ENCODE assay signal across 9 cellular contexts in the genomic region with DNA sequence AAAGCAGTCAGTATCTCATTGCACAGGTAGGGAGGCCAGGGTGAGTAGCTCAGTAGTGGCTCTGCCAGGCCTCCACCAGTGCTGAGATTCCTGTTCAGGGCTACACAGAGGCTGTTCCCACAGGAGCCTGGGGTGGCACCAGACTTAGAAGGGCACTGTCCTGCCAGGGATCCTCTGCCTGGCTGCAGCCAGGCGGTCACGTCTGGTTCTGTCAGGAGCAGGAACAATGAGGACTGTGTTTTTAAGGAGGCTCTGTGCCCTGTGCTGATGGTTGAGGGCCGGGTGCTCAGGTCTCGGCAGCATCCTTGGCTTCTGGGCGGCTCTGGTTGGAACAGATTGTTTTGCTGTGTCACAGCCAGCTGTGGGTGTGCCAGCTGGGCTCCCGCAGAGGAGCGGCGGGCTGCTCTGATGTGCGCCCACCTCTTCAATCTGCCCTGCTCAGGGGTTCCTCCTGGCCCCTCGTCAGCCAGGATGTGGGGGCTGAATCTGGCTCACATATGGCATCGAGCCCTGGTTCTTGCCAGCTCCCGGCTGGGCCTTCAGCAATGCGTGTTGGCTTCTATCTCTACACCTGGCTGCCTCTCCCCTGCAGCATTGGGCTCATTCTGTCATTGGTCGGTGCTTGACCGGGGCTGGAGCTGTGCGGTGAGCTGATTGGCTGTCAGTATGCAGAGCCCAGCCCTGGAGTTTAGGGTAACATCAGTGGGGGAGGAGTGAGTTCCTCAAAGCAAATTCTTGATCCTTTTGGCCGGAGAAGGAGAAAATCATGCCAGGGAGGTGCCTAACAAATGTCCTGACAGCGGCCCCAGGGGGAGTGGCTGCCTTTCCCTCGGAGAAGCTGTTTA. TPM values are rescaled to one million over a fixed set of nuclear protein-coding genes. Genes with fewer than 3 reads are reported as not detected.
DNase-seq lines count a peak whose midpoint lies in the region; ATAC-seq, FAIRE-seq and TF ChIP-seq lines count a peak whose summit lies in the region.
"Had no signal": no experiment of that assay in that cellular context is flagged by ENCODE, and none has a peak within 500 bp of the region (broad histone marks: within the 10 kb centered on the region; RNA-seq: fewer than 3 reads in every experiment).

No MANE protein-coding gene starts in this region.

- H3K4me3 Mint-ChIP-seq in T-helper 17 cell, result no peak overlapping the region

- intact Hi-C loops in pancreas (cut with DNase I), result no loop called here

- H3K36me3 Mint-ChIP-seq in T-helper 17 cell (ENCODE audit: low read depth), result peaks cover 3% of the 10 kb centered on the region

- 9 to 11% methylated on average over 19 of the region's 19 CpGs for WGBS in pancreas, 2 donors

- ATAC-seq in T-helper 17 cell (no peak), pancreas (peak; percentile 82 to 92 (median 89))

- no peaks in the 10 kb centered on the region for H3K27me3 Mint-ChIP-seq in T-helper 17 cell

- TF ChIP-seq CTCF in cardiac muscle cell (IDR thresholded peaks at IDR 0.05; ENCODE audit: low read depth, low read length) (no peak), pancreas (IDR thresholded peaks at IDR 0.05) (no peak)

- H3K27me3 ChIP-seq in cardiac muscle cell, result no peaks in the 10 kb centered on the region
- no peaks in the 10 kb centered on the region for H3K27me3 ChIP-seq in pancreas

- H3K4me1 ChIP-seq in cardiac muscle cell (ENCODE audit: low read depth) (peaks cover 8% of the 10 kb centered on the region), pancreas (peaks cover 0 to 7% (median 0%) of the 10 kb centered on the region in 3 donors)

- no peak for FAIRE-seq in pancreas (lab: Jason Lieb, UNC)

- H3K9me3 ChIP-seq in T-helper 17 cell (ENCODE audit: control insufficient read depth, low read length, poor library complexity, severe bottlenecking) (no peaks in the 10 kb centered on the region), cardiac muscle cell (ENCODE audit: low read depth) (no peaks in the 10 kb centered on the region), pancreas (no peaks in the 10 kb centered on the region)

- H3K4me1 Mint-ChIP-seq in T-helper 17 cell, result peaks cover 25% of the 10 kb centered on the region

- peak; percentile 48 for DNase-seq in D341Med (ENCODE audit: low spot score)
- DNase-seq in T-helper 17 cell, result no peak
- peak; percentile 49 to 78 for DNase-seq in cardiac muscle cell (ENCODE audit: low read depth in 1 of 2, low spot score in 1 of 2)
- peak in 4 of 6 donors; percentile 47 to 60 (median 54) for DNase-seq in pancreas
- DNase-seq in activated CD4-positive, CD25-positive, alpha-beta regulatory T cell treated with anti-CD3 and anti-CD28 coated beads, Interleukin-2, amount 50 U/mL, for 72 hours, result no peak
- DNase-seq in HK-2 (ENCODE audit: unreplicated experiment), result no peak
- no peak for DNase-seq in SKM-1 treated with dmso at 0.1 percent for 144 hours (lab: John Stamatoyannopoulos, UW; ENCODE audit: unreplicated experiment)
- DNase-seq in UCSD-AML1 (lab: John Stamatoyannopoulos, UW; ENCODE audit: unreplicated experiment), result no peak

- H3K27ac ChIP-seq in cardiac muscle cell (no peak overlapping the region), pancreas (peak overlapping the region in 3 of 4 donors; percentile 17 to 63 (median 44))

- H3K27ac Mint-ChIP-seq in T-helper 17 cell, result peak overlapping the region; percentile 88

- H3K36me3 ChIP-seq in cardiac muscle cell (peaks cover 47% of the 10 kb centered on the region), pancreas (no peaks in the 10 kb centered on the region)

- H3K4me3 ChIP-seq in cardiac muscle cell (no peak overlapping the region), pancreas (no peak overlapping the region)

RNA-seq across cellular contexts. Expression of a gene that starts 41.2 kb away (rescaled TPM):
- total RNA-seq in T-helper 17 cell, result not detected
- not detected in 2 replicates for total RNA-seq in cardiac muscle cell
- 0.26 and 0.53 TPM in 2 replicates for polyA plus RNA-seq in cardiac muscle cell
- total RNA-seq in pancreas, result under 1 TPM in 4 of 6 donors, not detected in 2; 0.12 to 0.28 (median 0.18) TPM
- under 1 TPM; 0.14 to 0.15 TPM for polyA plus RNA-seq in pancreas
- polyA plus RNA-seq: neural cell had no signal

Comparison
In these comparisons a context has a peak if more than half of its experiments do, and no peak if none do; other contexts are left out.
1. DNase-seq: peak in D341Med (single experiment), cardiac muscle cell (2 of 2) and pancreas (4 of 6); none in T-helper 17 cell (0 of 3), activated CD4-positive, CD25-positive, alpha-beta regulatory T cell treated with anti-CD3 and anti-CD28 coated beads, Interleukin-2, amount 50 U/mL, for 72 hours (single experiment), HK-2 (single experiment), SKM-1 treated with dmso at 0.1 percent for 144 hours (single experiment) and UCSD-AML1 (single experiment).